In the genomic region with DNA sequence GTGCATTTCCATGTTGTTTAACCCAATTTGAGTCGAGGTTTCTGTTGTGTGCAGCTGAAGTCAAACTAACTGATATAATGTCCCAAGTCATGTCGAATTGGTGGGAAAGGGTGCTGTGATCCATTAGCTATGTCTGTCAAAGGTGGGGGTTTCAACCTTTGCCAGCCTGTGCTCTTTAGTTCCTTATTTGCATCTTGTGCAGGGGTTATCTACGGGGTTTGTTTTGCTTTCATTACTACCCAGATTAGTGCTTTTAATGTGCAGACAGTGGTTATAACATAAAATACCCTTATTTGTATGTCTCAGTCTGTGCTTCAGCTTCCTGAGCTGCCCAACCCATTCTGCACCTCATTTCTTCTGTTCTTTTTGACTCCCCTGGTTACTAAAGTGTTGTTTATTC, we compare ENCODE assay signal across 13 cellular contexts.
DNase-seq lines count a peak whose midpoint lies in the region; ATAC-seq and TF ChIP-seq lines count a peak whose summit lies in the region.
"Had no signal": no experiment of that assay in that cellular context is flagged by ENCODE, and none has a peak within 500 bp of the region (broad histone marks: within the 10 kb centered on the region; RNA-seq: fewer than 3 reads in every experiment).

No MANE protein-coding gene starts in this region.

- no peak for TF ChIP-seq CTCF in DOHH2 (IDR thresholded peaks at IDR 0.05; ENCODE audit: low read depth, low read length, poor library complexity, severe bottlenecking)

- H3K27me3 Mint-ChIP-seq in activated CD8-positive, alpha-beta memory T cell treated with anti-CD3 and anti-CD28 coated beads, Interleukin-2, amount 10 ng/mL, durations not matched to agents 7 days and 5 days: peaks cover 3% of the 10 kb centered on the region

- peaks cover 0 to 5% of the 10 kb centered on the region in 2 donors for H3K9me3 Mint-ChIP-seq in activated naive CD4-positive, alpha-beta T cell treated with anti-CD3 and anti-CD28 coated beads, Interleukin-2, amount 50 U/mL, for 72 hours
- H3K9me3 Mint-ChIP-seq in activated CD8-positive, alpha-beta memory T cell treated with anti-CD3 and anti-CD28 coated beads, Interleukin-2, amount 10 ng/mL, durations not matched to agents 7 days and 5 days (ENCODE audit: low read depth): no peaks in the 10 kb centered on the region

- H3K27me3 ChIP-seq in DOHH2 (ENCODE audit: control insufficient read depth, low read length): no peaks in the 10 kb centered on the region

- H3K79me2 ChIP-seq in DOHH2 (ENCODE audit: control insufficient read depth, low read length): no peaks in the 10 kb centered on the region

- peak; percentile 81 for ATAC-seq in HG02678 (IDR thresholded peaks at IDR 0.05; ENCODE audit: unreplicated experiment)
- ATAC-seq in HG03520 (IDR thresholded peaks at IDR 0.05; ENCODE audit: unreplicated experiment): peak; percentile 82
- ATAC-seq in activated naive CD4-positive, alpha-beta T cell treated with anti-CD3 and anti-CD28 coated beads, Interleukin-2, amount 50 U/mL, for 72 hours: no peak
- no peak for ATAC-seq in activated CD8-positive, alpha-beta memory T cell treated with anti-CD3 and anti-CD28 coated beads, Interleukin-2, amount 10 ng/mL, durations not matched to agents 7 days and 5 days
- ATAC-seq: left cardiac atrium had no signal

- H3K4me1 ChIP-seq in DOHH2 (ENCODE audit: control insufficient read depth, low read length): peaks cover 68% of the 10 kb centered on the region

- CTCF ChIA-PET in activated CD8-positive, alpha-beta memory T cell treated with anti-CD3 and anti-CD28 coated beads, Interleukin-2, amount 10 ng/mL, durations not matched to agents 7 days and 5 days (lab: Charles Lee): interaction anchor here (1.4 kb wide), 1 partner anchor 476 kb away, joined by 5 read pairs; no protein-coding TSS in a partner anchor

- H3K27ac Mint-ChIP-seq in activated naive CD4-positive, alpha-beta T cell treated with anti-CD3 and anti-CD28 coated beads, Interleukin-2, amount 50 U/mL, for 72 hours: no peak overlapping the region
- H3K27ac Mint-ChIP-seq in activated CD8-positive, alpha-beta memory T cell treated with anti-CD3 and anti-CD28 coated beads, Interleukin-2, amount 10 ng/mL, durations not matched to agents 7 days and 5 days: no peak overlapping the region

- peaks cover 5% of the 10 kb centered on the region; the same call in 1 of the 2 replicates for H3K36me3 ChIP-seq in DOHH2 (ENCODE audit: control insufficient read depth, low read length)

- H3K4me3 Mint-ChIP-seq in activated CD8-positive, alpha-beta memory T cell treated with anti-CD3 and anti-CD28 coated beads, Interleukin-2, amount 10 ng/mL, durations not matched to agents 7 days and 5 days: no peak overlapping the region

- H3K27ac ChIP-seq in DOHH2 (ENCODE audit: low read depth, low read length): peak overlapping the region; percentile 67

- H3K4me2 ChIP-seq in DOHH2 (ENCODE audit: low read length): peak overlapping the region; percentile 71

- no peaks in the 10 kb centered on the region for H4K20me1 ChIP-seq in DOHH2 (ENCODE audit: control insufficient read depth, insufficient read depth, low read depth, low read length)

- peak overlapping the region; percentile 51 for H3K4me3 ChIP-seq in DOHH2 (ENCODE audit: low read length)

- H3F3A ChIP-seq in DOHH2 (ENCODE audit: control insufficient read depth, insufficient read depth): peaks cover 3% of the 10 kb centered on the region; the same call in 1 of the 2 replicates

- no peaks in the 10 kb centered on the region for H3K9me3 ChIP-seq in DOHH2 (ENCODE audit: control insufficient read depth, insufficient read depth, low read length)

- H3K9me2 ChIP-seq in DOHH2 (replicated peaks; ENCODE audit: control insufficient read depth, low read length): no peaks in the 10 kb centered on the region

- H3K4me1 Mint-ChIP-seq in activated CD8-positive, alpha-beta memory T cell treated with anti-CD3 and anti-CD28 coated beads, Interleukin-2, amount 10 ng/mL, durations not matched to agents 7 days and 5 days: peaks cover 28% of the 10 kb centered on the region

- peaks cover 4 to 6% of the 10 kb centered on the region in 2 donors for H3K36me3 Mint-ChIP-seq in activated naive CD4-positive, alpha-beta T cell treated with anti-CD3 and anti-CD28 coated beads, Interleukin-2, amount 50 U/mL, for 72 hours
- H3K36me3 Mint-ChIP-seq in activated CD8-positive, alpha-beta memory T cell treated with anti-CD3 and anti-CD28 coated beads, Interleukin-2, amount 10 ng/mL, durations not matched to agents 7 days and 5 days: no peaks in the 10 kb centered on the region

- DNase-seq in GM19238 (ENCODE audit: insufficient read length, low spot score) (peak; percentile 26), NCI-H524 treated with DMSO at 0.1 percent for 48 hours (lab: John Stamatoyannopoulos, UW) (no peak), NCI-H1694 treated with DMSO at 0.1 percent for 48 hours (lab: John Stamatoyannopoulos, UW) (no peak)
- no peak for DNase-seq in activated naive CD4-positive, alpha-beta T cell treated with anti-CD3 and anti-CD28 coated beads, Interleukin-2, amount 50 U/mL, for 72 hours (ENCODE audit: low spot score in 2 of 2)
- no peak for DNase-seq in activated CD8-positive, alpha-beta memory T cell treated with anti-CD3 and anti-CD28 coated beads, Interleukin-2, amount 10 ng/mL, durations not matched to agents 7 days and 5 days
- DNase-seq: activated CD4-positive, alpha-beta T cell treated with anti-CD3 and anti-CD28 coated beads for 1 hour; aorta; erythroblast; left cardiac atrium; posterior cingulate gyrus had no signal

Comparison
In these comparisons a context has a peak if more than half of its experiments do, and no peak if none do; other contexts are left out.
1. ATAC-seq: peak in HG02678 (single experiment) and HG03520 (single experiment); none in activated naive CD4-positive, alpha-beta T cell treated with anti-CD3 and anti-CD28 coated beads, Interleukin-2, amount 50 U/mL, for 72 hours (0 of 2) and activated CD8-positive, alpha-beta memory T cell treated with anti-CD3 and anti-CD28 coated beads, Interleukin-2, amount 10 ng/mL, durations not matched to agents 7 days and 5 days (single experiment).